ENCODE assay signal across 1 cellular context in the genomic region with DNA sequence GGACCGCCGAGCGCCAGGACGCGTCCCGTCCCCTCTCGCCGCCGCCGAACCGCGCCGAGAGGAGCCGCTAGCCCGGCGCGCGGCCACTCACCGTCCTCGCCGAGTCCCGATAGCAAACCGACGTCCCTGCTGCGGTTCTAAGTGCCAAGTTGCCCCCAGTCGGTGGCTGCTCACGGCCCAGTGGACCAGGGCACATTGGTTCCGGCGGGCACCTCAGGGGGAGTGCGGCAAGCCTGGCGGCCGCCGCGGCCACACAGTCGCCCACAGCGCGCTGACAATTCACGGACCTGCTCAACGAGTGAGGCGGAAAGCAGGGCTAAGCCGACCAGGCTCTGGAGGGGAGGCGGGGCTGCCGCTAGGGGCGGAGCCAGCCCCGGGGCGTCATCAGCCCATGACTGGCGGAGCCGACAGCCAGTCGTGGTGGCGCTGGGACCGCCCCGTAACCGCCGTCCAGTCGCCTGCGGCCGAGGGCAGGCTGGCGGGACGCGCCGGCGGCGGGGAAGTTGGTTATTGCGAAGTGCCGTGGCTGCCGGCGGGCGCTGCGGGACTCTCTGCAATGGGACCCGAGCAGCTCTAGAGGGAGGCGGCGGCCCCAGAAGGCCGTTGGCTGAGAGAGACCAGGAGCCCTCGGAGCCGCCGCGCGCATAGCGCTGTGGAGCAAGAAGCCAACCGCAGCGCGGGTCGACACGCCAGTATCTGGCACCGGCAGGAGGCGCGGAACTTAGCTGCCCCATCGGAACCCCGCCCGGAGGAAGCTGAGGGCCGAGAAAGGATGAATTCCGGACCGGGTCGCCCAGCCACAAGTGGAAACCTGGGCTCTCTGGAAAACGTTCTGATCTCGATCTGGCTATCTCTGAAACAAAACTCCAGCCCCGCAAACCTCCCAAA.
TF ChIP-seq lines count a peak whose summit lies in the region.

A gene with protein sequence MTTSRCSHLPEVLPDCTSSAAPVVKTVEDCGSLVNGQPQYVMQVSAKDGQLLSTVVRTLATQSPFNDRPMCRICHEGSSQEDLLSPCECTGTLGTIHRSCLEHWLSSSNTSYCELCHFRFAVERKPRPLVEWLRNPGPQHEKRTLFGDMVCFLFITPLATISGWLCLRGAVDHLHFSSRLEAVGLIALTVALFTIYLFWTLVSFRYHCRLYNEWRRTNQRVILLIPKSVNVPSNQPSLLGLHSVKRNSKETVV (minus strand): TSS at position 300 of the 888 bp plus-strand sequence. CDS start 112,387 bp downstream, outside the sequence.

TF ChIP-seq in HEK293, 187 proteins besides CTCF, POLR2A, EP300 and RAD21 (continued from another document):
- TF ChIP-seq, protein P1, sequence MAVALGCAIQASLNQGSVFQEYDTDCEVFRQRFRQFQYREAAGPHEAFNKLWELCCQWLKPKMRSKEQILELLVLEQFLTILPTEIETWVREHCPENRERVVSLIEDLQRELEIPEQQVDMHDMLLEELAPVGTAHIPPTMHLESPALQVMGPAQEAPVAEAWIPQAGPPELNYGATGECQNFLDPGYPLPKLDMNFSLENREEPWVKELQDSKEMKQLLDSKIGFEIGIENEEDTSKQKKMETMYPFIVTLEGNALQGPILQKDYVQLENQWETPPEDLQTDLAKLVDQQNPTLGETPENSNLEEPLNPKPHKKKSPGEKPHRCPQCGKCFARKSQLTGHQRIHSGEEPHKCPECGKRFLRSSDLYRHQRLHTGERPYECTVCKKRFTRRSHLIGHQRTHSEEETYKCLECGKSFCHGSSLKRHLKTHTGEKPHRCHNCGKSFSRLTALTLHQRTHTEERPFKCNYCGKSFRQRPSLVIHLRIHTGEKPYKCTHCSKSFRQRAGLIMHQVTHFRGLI (tag by site-specific recombination; IDR thresholded peaks at IDR 0.05), result no peak; the same call in 1 of the 2 replicates
- TF ChIP-seq, protein P2, sequence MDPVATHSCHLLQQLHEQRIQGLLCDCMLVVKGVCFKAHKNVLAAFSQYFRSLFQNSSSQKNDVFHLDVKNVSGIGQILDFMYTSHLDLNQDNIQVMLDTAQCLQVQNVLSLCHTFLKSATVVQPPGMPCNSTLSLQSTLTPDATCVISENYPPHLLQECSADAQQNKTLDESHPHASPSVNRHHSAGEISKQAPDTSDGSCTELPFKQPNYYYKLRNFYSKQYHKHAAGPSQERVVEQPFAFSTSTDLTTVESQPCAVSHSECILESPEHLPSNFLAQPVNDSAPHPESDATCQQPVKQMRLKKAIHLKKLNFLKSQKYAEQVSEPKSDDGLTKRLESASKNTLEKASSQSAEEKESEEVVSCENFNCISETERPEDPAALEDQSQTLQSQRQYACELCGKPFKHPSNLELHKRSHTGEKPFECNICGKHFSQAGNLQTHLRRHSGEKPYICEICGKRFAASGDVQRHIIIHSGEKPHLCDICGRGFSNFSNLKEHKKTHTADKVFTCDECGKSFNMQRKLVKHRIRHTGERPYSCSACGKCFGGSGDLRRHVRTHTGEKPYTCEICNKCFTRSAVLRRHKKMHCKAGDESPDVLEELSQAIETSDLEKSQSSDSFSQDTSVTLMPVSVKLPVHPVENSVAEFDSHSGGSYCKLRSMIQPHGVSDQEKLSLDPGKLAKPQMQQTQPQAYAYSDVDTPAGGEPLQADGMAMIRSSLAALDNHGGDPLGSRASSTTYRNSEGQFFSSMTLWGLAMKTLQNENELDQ (tag by site-specific recombination; IDR thresholded peaks at IDR 0.05; ENCODE audit: low read depth), result no peak
- no peak for TF ChIP-seq ZNF707 (tag by site-specific recombination; IDR thresholded peaks at IDR 0.05)
- TF ChIP-seq ZNF549 (tag by site-specific recombination; IDR thresholded peaks at IDR 0.05), result no peak
- TF ChIP-seq, protein P3, sequence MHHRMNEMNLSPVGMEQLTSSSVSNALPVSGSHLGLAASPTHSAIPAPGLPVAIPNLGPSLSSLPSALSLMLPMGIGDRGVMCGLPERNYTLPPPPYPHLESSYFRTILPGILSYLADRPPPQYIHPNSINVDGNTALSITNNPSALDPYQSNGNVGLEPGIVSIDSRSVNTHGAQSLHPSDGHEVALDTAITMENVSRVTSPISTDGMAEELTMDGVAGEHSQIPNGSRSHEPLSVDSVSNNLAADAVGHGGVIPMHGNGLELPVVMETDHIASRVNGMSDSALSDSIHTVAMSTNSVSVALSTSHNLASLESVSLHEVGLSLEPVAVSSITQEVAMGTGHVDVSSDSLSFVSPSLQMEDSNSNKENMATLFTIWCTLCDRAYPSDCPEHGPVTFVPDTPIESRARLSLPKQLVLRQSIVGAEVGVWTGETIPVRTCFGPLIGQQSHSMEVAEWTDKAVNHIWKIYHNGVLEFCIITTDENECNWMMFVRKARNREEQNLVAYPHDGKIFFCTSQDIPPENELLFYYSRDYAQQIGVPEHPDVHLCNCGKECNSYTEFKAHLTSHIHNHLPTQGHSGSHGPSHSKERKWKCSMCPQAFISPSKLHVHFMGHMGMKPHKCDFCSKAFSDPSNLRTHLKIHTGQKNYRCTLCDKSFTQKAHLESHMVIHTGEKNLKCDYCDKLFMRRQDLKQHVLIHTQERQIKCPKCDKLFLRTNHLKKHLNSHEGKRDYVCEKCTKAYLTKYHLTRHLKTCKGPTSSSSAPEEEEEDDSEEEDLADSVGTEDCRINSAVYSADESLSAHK (tag by site-specific recombination; IDR thresholded peaks at IDR 0.05), result no peak
- TF ChIP-seq ZNF274 (IDR thresholded peaks at IDR 0.05; ENCODE audit: low read length), result no peak
- no peak for TF ChIP-seq ZNF274 (tag by site-specific recombination; IDR thresholded peaks at IDR 0.05; ENCODE audit: borderline replicate concordance)
- TF ChIP-seq SCRT2 (tag by site-specific recombination; IDR thresholded peaks at IDR 0.05), result peak; percentile 89
- no peak for TF ChIP-seq ZNF596 (tag by site-specific recombination; IDR thresholded peaks at IDR 0.05)
- TF ChIP-seq ZNF585B (tag by site-specific recombination; IDR thresholded peaks at IDR 0.05), result no peak
- TF ChIP-seq ZNF529 (tag by site-specific recombination; IDR thresholded peaks at IDR 0.05; ENCODE audit: insufficient replicate concordance), result no peak
- TF ChIP-seq ZNF174 (tag by site-specific recombination; IDR thresholded peaks at IDR 0.05), result no peak
- TF ChIP-seq ZNF670 (tag by site-specific recombination; IDR thresholded peaks at IDR 0.05; ENCODE audit: low read depth), result no peak
- no peak for TF ChIP-seq BCL11A (tag by site-specific recombination; IDR thresholded peaks at IDR 0.05; ENCODE audit: low read depth)
- 0 out of 2 replicates have a peak, but pooled peaks have one; percentile 28 for TF ChIP-seq ZNF624 (tag by site-specific recombination; IDR thresholded peaks at IDR 0.05)
- 0 out of 2 replicates have a peak, but pooled peaks have one; percentile 30 for TF ChIP-seq MZF1 (tag by site-specific recombination; IDR thresholded peaks at IDR 0.05; ENCODE audit: borderline replicate concordance)
- no peak; the same call in 1 of the 2 replicates for TF ChIP-seq ZNF623 (tag by site-specific recombination; IDR thresholded peaks at IDR 0.05)
- TF ChIP-seq SALL2 (tag by site-specific recombination; IDR thresholded peaks at IDR 0.05; ENCODE audit: borderline replicate concordance), result no peak
- TF ChIP-seq, protein P4, sequence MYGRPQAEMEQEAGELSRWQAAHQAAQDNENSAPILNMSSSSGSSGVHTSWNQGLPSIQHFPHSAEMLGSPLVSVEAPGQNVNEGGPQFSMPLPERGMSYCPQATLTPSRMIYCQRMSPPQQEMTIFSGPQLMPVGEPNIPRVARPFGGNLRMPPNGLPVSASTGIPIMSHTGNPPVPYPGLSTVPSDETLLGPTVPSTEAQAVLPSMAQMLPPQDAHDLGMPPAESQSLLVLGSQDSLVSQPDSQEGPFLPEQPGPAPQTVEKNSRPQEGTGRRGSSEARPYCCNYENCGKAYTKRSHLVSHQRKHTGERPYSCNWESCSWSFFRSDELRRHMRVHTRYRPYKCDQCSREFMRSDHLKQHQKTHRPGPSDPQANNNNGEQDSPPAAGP (tag by site-specific recombination; IDR thresholded peaks at IDR 0.05), result no peak; the same call in none of the 2 replicates
- TF ChIP-seq ZNF560 (tag by site-specific recombination; IDR thresholded peaks at IDR 0.05; ENCODE audit: borderline replicate concordance), result no peak
- no peak; the same call in 1 of the 2 replicates for TF ChIP-seq YY1 (tag by site-specific recombination; IDR thresholded peaks at IDR 0.05)
- TF ChIP-seq WT1 (tag by site-specific recombination; IDR thresholded peaks at IDR 0.05), result no peak
- TF ChIP-seq ZNF791 (tag by site-specific recombination; IDR thresholded peaks at IDR 0.05), result no peak
- peak; percentile 18; the same call in 1 of the 2 replicates for TF ChIP-seq ZNF610 (tag by site-specific recombination; IDR thresholded peaks at IDR 0.05; ENCODE audit: borderline replicate concordance)
- TF ChIP-seq OSR2 (tag by site-specific recombination; IDR thresholded peaks at IDR 0.05), result no peak
- TF ChIP-seq KLF8 (tag by site-specific recombination; IDR thresholded peaks at IDR 0.05), result peak; percentile 42; the same call in 1 of the 2 replicates
- TF ChIP-seq, protein P5, sequence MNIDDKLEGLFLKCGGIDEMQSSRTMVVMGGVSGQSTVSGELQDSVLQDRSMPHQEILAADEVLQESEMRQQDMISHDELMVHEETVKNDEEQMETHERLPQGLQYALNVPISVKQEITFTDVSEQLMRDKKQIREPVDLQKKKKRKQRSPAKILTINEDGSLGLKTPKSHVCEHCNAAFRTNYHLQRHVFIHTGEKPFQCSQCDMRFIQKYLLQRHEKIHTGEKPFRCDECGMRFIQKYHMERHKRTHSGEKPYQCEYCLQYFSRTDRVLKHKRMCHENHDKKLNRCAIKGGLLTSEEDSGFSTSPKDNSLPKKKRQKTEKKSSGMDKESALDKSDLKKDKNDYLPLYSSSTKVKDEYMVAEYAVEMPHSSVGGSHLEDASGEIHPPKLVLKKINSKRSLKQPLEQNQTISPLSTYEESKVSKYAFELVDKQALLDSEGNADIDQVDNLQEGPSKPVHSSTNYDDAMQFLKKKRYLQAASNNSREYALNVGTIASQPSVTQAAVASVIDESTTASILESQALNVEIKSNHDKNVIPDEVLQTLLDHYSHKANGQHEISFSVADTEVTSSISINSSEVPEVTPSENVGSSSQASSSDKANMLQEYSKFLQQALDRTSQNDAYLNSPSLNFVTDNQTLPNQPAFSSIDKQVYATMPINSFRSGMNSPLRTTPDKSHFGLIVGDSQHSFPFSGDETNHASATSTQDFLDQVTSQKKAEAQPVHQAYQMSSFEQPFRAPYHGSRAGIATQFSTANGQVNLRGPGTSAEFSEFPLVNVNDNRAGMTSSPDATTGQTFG (tag by site-specific recombination; IDR thresholded peaks at IDR 0.05; ENCODE audit: borderline replicate concordance), result no peak
- TF ChIP-seq, protein P6, sequence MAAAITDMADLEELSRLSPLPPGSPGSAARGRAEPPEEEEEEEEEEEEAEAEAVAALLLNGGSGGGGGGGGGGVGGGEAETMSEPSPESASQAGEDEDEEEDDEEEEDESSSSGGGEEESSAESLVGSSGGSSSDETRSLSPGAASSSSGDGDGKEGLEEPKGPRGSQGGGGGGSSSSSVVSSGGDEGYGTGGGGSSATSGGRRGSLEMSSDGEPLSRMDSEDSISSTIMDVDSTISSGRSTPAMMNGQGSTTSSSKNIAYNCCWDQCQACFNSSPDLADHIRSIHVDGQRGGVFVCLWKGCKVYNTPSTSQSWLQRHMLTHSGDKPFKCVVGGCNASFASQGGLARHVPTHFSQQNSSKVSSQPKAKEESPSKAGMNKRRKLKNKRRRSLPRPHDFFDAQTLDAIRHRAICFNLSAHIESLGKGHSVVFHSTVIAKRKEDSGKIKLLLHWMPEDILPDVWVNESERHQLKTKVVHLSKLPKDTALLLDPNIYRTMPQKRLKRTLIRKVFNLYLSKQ (tag by site-specific recombination; IDR thresholded peaks at IDR 0.05; ENCODE audit: borderline replicate concordance), result no peak
- no peak for TF ChIP-seq ZNF621 (tag by site-specific recombination; IDR thresholded peaks at IDR 0.05)
- TF ChIP-seq ZNF629 (tag by site-specific recombination; IDR thresholded peaks at IDR 0.05), result peak; percentile 44; the same call in 1 of the 2 replicates
- TF ChIP-seq ZNF114 (tag by site-specific recombination; IDR thresholded peaks at IDR 0.05), result no peak
TF ChIP-seq in HEK293: peak in this region for 58.
